8 cellular contexts compared by ENCODE assay signal in the genomic region with DNA sequence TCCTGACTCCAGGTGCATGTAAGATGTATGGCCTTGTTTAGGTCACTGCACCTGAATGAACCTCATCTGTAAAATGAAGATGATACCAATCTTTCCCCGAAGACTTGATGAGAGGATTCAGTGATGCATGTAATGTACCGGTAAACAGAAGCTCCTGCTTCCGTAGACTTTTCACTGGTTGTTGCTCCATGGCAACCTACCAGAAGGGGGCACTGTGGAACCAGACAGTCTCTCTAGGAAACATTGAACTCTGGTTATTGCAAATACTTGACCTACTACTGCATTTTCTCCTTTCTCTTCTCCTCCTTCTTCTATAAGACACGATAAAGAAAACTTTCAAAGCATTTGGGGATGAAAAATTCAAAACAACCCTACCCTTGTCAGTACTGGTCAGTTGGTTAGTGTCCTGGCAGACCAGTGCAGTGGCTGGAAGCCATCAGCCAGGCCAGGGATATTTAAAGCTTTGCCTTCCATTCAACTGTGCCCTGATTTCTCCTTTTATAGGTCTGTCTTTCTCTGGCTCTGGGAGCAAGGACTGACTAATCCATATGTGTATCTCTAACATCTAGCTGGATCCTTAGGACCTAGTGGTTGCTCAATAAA.
DNase-seq lines count a peak whose midpoint lies in the region; ATAC-seq and TF ChIP-seq lines count a peak whose summit lies in the region.

No MANE protein-coding gene starts in this region.

- intact Hi-C loops in Right ventricle myocardium superior (cut with DNase I) = no loop called here
- intact Hi-C loops in adrenal gland (cut with DNase I) = no loop called here

- H3K27me3 ChIP-seq in right atrium auricular region = no peaks in the 10 kb centered on the region
- no peaks in the 10 kb centered on the region for H3K27me3 ChIP-seq in adrenal gland
- no peaks in the 10 kb centered on the region for H3K27me3 ChIP-seq in CD8-positive, alpha-beta memory T cell (ENCODE audit: insufficient read depth, low read length, poor library complexity, severe bottlenecking)

- no peak overlapping the region for H3K4me3 Mint-ChIP-seq in CD8-positive, alpha-beta memory T cell

- POLR2A ChIA-PET in CD8-positive, alpha-beta memory T cell (lab: Charles Lee) = no interaction called here

- H3K9me3 Mint-ChIP-seq in CD8-positive, alpha-beta memory T cell = peaks cover under 1 to 15% (median 5%) of the 10 kb centered on the region in 5 donors

- H3K27me3 Mint-ChIP-seq in CD8-positive, alpha-beta memory T cell = no peaks in the 10 kb centered on the region

- 24 to 34% (median 29%) methylated on average over 4 of the region's 4 CpGs for WGBS in adrenal gland, 4 donors

- H3K27ac ChIP-seq in right atrium auricular region (no peak overlapping the region), adrenal gland (no peak overlapping the region)
- no peak overlapping the region for H3K27ac ChIP-seq in CD8-positive, alpha-beta memory T cell (ENCODE audit: low read depth, low read length)

- DNase-seq in Right ventricle myocardium superior (peak; percentile 39), right atrium auricular region (ENCODE audit: low spot score) (no peak), M059J (ENCODE audit: low read depth) (peak; percentile 67), adrenal gland (peak; percentile 24 to 82 (median 57)), left kidney (ENCODE audit: low read depth, low spot score) (peak; percentile 89)
- DNase-seq in CD8-positive, alpha-beta memory T cell = no peak

- H3K9me3 ChIP-seq in right atrium auricular region = no peaks in the 10 kb centered on the region
- H3K9me3 ChIP-seq in adrenal gland (replicated peaks in 1 of 3) = no peaks in the 10 kb centered on the region
- no peaks in the 10 kb centered on the region for H3K9me3 ChIP-seq in CD8-positive, alpha-beta memory T cell (ENCODE audit: low read length)

- TF ChIP-seq CTCF in right atrium auricular region (IDR thresholded peaks at IDR 0.05) (peak in 1 of 2 donors; percentile 53), adrenal gland (IDR thresholded peaks at IDR 0.05) (peak; percentile 35 to 58 (median 53))

- H3K4me1 Mint-ChIP-seq in CD8-positive, alpha-beta memory T cell = no peaks in the 10 kb centered on the region

- CTCF ChIA-PET in CD8-positive, alpha-beta memory T cell (lab: Charles Lee) = no interaction called here

- no peak for ATAC-seq in Right ventricle myocardium superior (ENCODE audit: poor library complexity)
- ATAC-seq in GM21526 (IDR thresholded peaks at IDR 0.05; ENCODE audit: low FRiP score, unreplicated experiment) = no peak
- no peak for ATAC-seq in GM18519 (IDR thresholded peaks at IDR 0.05; ENCODE audit: low FRiP score, unreplicated experiment)

- TF ChIP-seq POLR2A in adrenal gland (IDR thresholded peaks at IDR 0.05) = no peak

- H3K4me1 ChIP-seq in right atrium auricular region (no peaks in the 10 kb centered on the region), adrenal gland (replicated peaks in 1 of 2) (no peaks in the 10 kb centered on the region)
- no peaks in the 10 kb centered on the region for H3K4me1 ChIP-seq in CD8-positive, alpha-beta memory T cell (ENCODE audit: insufficient read depth, low read length)

- H3K4me3 ChIP-seq in right atrium auricular region = no peak overlapping the region
- H3K4me3 ChIP-seq in adrenal gland = no peak overlapping the region
- H3K4me3 ChIP-seq in CD8-positive, alpha-beta memory T cell (ENCODE audit: low read length) = no peak overlapping the region

- no peaks in the 10 kb centered on the region for H3K36me3 Mint-ChIP-seq in CD8-positive, alpha-beta memory T cell

- H3K27ac Mint-ChIP-seq in CD8-positive, alpha-beta memory T cell = no peak overlapping the region

- no peaks in the 10 kb centered on the region for H3K36me3 ChIP-seq in right atrium auricular region
- H3K36me3 ChIP-seq in adrenal gland (replicated peaks in 1 of 2) = no peaks in the 10 kb centered on the region
- H3K36me3 ChIP-seq in CD8-positive, alpha-beta memory T cell (ENCODE audit: insufficient read depth, low read length) = no peaks in the 10 kb centered on the region

Comparison
In these comparisons a context has a peak if more than half of its experiments do, and no peak if none do; other contexts are left out.
1. DNase-seq: peak in Right ventricle myocardium superior (single experiment), M059J (single experiment), adrenal gland (7 of 7) and left kidney (single experiment); none in right atrium auricular region (single experiment) and CD8-positive, alpha-beta memory T cell (0 of 5).